8 cellular contexts compared by ENCODE assay signal in genomic region chr19:57350877-57351805, GRCh38.
A peak's percentile ranks its signal among the peaks of the same experiment; 100 is the strongest.
DNase-seq lines count a peak whose midpoint lies in the region; ATAC-seq and TF ChIP-seq lines count a peak whose summit lies in the region.

Gene ZNF304 (plus strand): TSS chr19:57351271. CDS start chr19:57351665, 394 bp downstream.

- DNase-seq in NCI-H146 treated with DMSO at 0.1 percent for 48 hours (lab: John Stamatoyannopoulos, UW; ENCODE audit: unreplicated experiment) (peak; percentile 92), T-helper 9 cell (peak; percentile 56), astrocyte of the hippocampus (ENCODE audit: low read depth, low spot score) (peak; percentile 98), hypothalamus (lab: John Stamatoyannopoulos, UW) (peak; percentile 40 to 97 (median 92)), retina (peak; percentile 92), LoVo (ENCODE audit: low spot score) (no peak)

- peak; percentile 52 for TF ChIP-seq POLR2A in GM15510 (IDR thresholded peaks at IDR 0.05; ENCODE audit: borderline replicate concordance, extremely low read depth, insufficient read length)

- ATAC-seq in HG02852 (IDR thresholded peaks at IDR 0.05; ENCODE audit: unreplicated experiment), result peak; percentile 96
